Comparison of ENCODE assay signal across 9 cellular contexts in the genomic region with DNA sequence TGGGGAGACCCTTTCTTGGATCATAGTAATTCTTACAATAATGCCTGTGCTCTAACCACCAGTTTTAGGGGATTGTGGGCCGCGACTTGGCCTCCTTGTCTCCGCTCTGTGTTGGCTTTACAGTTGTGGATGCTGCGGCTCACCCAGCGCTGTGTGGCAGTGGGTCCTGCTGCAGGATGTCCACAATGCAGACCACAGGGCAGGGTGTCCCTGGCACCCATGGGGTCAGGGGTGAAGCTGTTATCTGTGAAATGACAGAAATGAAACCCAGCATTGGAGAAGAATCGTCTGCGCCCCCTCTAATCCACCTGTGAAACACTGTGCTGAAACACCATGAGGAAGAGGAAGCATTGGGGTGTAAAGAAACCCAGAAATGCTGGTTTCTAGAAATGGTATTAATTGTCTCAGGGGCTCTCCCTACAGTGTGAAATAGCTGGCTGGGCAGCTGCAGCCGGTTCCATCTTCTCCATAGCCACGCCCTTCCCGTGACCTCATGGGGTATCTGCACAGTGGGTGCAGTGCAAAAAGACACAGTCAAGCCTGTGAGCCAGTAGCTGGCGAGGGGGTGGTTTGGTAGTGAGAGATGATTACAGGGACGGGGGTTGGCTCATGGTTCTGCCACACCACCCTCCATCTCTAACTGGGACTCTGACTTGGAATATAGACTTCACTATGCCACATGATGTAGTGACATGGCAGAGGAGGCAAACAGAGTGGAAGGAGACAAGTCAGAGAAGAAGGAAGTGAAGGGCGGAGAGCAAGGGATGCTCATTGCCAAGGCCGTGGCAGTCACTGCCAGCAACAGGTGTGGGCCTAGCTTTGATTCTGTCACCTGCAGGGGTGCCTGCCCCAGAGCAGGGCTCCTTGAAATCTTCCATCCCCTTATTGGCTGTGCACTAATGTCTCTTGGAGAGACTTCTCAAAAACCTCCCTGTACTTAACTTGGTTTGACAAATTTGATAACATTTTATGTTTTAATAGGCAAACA. TPM values are rescaled to one million over a fixed set of nuclear protein-coding genes. Genes with fewer than 3 reads are reported as not detected.
DNase-seq lines count a peak whose midpoint lies in the region; ATAC-seq and TF ChIP-seq lines count a peak whose summit lies in the region.
"Had no signal": no experiment of that assay in that cellular context is flagged by ENCODE, and none has a peak within 500 bp of the region (broad histone marks: within the 10 kb centered on the region; RNA-seq: fewer than 3 reads in every experiment).

No MANE protein-coding gene starts in this region.

- H3K36me3 Mint-ChIP-seq in activated T-cell treated with anti-CD3 and anti-CD28 coated beads, Interleukin-2, amount 50 U/mL, for 4 hours (ENCODE audit: insufficient read depth), result peaks cover 11% of the 10 kb centered on the region
- no peaks in the 10 kb centered on the region for H3K36me3 Mint-ChIP-seq in mesothelial cell of epicardium

- peak; percentile 76 for DNase-seq in GM10248 (ENCODE audit: extremely low spot score)
- no peak for DNase-seq in IMR-90
- peak; percentile 49 for DNase-seq in activated T-cell treated with anti-CD3 and anti-CD28 coated beads, Interleukin-2, amount 50 U/mL, for 4 hours
- peak; percentile 62 for DNase-seq in stimulated activated CD4-positive, alpha-beta T cell treated with anti-CD3 and anti-CD28 coated beads, Interleukin-12 subunit alpha, Interleukin-12 subunit beta, amount 100 ng/mL, for 4 hours
- no peak for DNase-seq in mesothelial cell of epicardium (ENCODE audit: low spot score in 2 of 2, unreplicated experiment in 2 of 2)
- no peak for DNase-seq in NCI-H2081 treated with DMSO at 0.1 percent for 48 hours (lab: John Stamatoyannopoulos, UW)
- DNase-seq in AG20443 (ENCODE audit: low spot score), result no peak

- H3K4me3 Mint-ChIP-seq in activated T-cell treated with anti-CD3 and anti-CD28 coated beads, Interleukin-2, amount 50 U/mL, for 4 hours, result no peak overlapping the region
- no peak overlapping the region for H3K4me3 Mint-ChIP-seq in mesothelial cell of epicardium

- no peak overlapping the region for H3K27ac Mint-ChIP-seq in mesothelial cell of epicardium

- no peak overlapping the region for H2BK120ac ChIP-seq in IMR-90 (ENCODE audit: low read depth, low read length)

- H3K27ac ChIP-seq in IMR-90 (ENCODE audit: insufficient read depth, low read length), result no peak overlapping the region
- H3K27ac ChIP-seq: cardiac muscle cell had no signal

- no peak overlapping the region for H4K5ac ChIP-seq in IMR-90 (ENCODE audit: low read depth, low read length)

- peaks cover 42% of the 10 kb centered on the region for H3K9me1 ChIP-seq in IMR-90 (ENCODE audit: insufficient read depth, low read length)

- H3K4me3 ChIP-seq in IMR-90 (ENCODE audit: insufficient read depth, low read depth, low read length), result no peak overlapping the region
- H3K4me3 ChIP-seq: cardiac muscle cell had no signal

- no peaks in the 10 kb centered on the region for H3K27me3 Mint-ChIP-seq in activated T-cell treated with anti-CD3 and anti-CD28 coated beads, Interleukin-2, amount 50 U/mL, for 4 hours (ENCODE audit: low read depth)
- H3K27me3 Mint-ChIP-seq in mesothelial cell of epicardium (ENCODE audit: low read depth), result no peaks in the 10 kb centered on the region

- H3K56ac ChIP-seq in IMR-90 (ENCODE audit: extremely low read depth, insufficient read depth, low read length), result no peak overlapping the region

- H3K4me1 Mint-ChIP-seq in activated T-cell treated with anti-CD3 and anti-CD28 coated beads, Interleukin-2, amount 50 U/mL, for 4 hours (ENCODE audit: low read depth), result peaks cover 90% of the 10 kb centered on the region
- H3K4me1 Mint-ChIP-seq in mesothelial cell of epicardium, result peaks cover 8% of the 10 kb centered on the region

- no peak overlapping the region for H4K8ac ChIP-seq in IMR-90 (ENCODE audit: low read depth in 2 of 2, low read length in 2 of 2)

- peaks cover 30 to 91% of the 10 kb centered on the region in 2 experiments for H3K79me1 ChIP-seq in IMR-90 (ENCODE audit: low read depth in 1 of 2, low read length in 2 of 2)

- no peak overlapping the region for H3K18ac ChIP-seq in IMR-90 (ENCODE audit: low read depth, low read length)

- POLR2A ChIA-PET in GM10248 (lab: Yijun Ruan, JAX) (interaction anchor here (0.6 to 1.0 kb wide), 3 partner anchors 9 to 471 kb away, joined by 3 to 4 read pairs (median 4); no protein-coding TSS in a partner anchor), IMR-90 (lab: Charles Lee; ENCODE audit: unreplicated experiment) (no interaction called here)

- H3K14ac ChIP-seq in IMR-90 (replicated peaks; ENCODE audit: low read depth, low read length), result no peak overlapping the region

- intact Hi-C loops in IMR-90 (cut with micrococcal nuclease), result no loop called here

- WGBS in IMR-90 (ENCODE audit: extremely low coverage in 2 of 2, insufficient read length in 1 of 2), 2 experiments, result 100% methylated on average over 1 of the region's 14 CpGs; no CpG with 5 or more reads in 1 of the 2 experiments

- peak; percentile 53 for ATAC-seq in GM21447 (IDR thresholded peaks at IDR 0.05; ENCODE audit: unreplicated experiment)
- no peak for ATAC-seq in IMR-90 (ENCODE audit: low read depth)
- peak; percentile 71 to 76 for ATAC-seq in activated T-cell treated with anti-CD3 and anti-CD28 coated beads, Interleukin-2, amount 50 U/mL, for 4 hours

- H3K9me3 Mint-ChIP-seq in activated T-cell treated with anti-CD3 and anti-CD28 coated beads, Interleukin-2, amount 50 U/mL, for 4 hours, result no peaks in the 10 kb centered on the region
- H3K9me3 Mint-ChIP-seq in mesothelial cell of epicardium, result no peaks in the 10 kb centered on the region

- peaks cover 44% of the 10 kb centered on the region for H4K20me1 ChIP-seq in IMR-90 (ENCODE audit: insufficient read depth, low read length)

- no peak overlapping the region for H2BK15ac ChIP-seq in IMR-90 (ENCODE audit: low read depth, low read length)

- no peak overlapping the region for H2AFZ ChIP-seq in IMR-90 (replicated peaks; ENCODE audit: low read length, poor library complexity)

- in situ Hi-C loops in IMR-90 (cut with MboI; ENCODE audit: low sequenced_read_pairs), result no loop called here

- H3K23ac ChIP-seq in IMR-90 (ENCODE audit: low read depth, low read length), result no peak overlapping the region

- BruUV-seq in IMR-90 (replicated peaks; lab: Mats Ljungman, UMichigan), result no TSS peak

- no peak overlapping the region for H3K9ac ChIP-seq in IMR-90 (ENCODE audit: low read depth, low read length)

- dilution Hi-C loops in IMR-90 (cut with HindIII; ENCODE audit: low sequenced_read_pairs, unreplicated experiment), result no loop called here

- TF ChIP-seq CTCF in GM10248 (IDR thresholded peaks at IDR 0.05; ENCODE audit: control extremely low read depth, extremely low read depth, low read depth, missing control alignments), result no peak
- no peak for TF ChIP-seq CTCF in IMR-90 (conservative IDR thresholded peaks at IDR 0.05; ENCODE audit: low read depth, low read length)
- TF ChIP-seq CTCF in mesothelial cell of epicardium (IDR thresholded peaks at IDR 0.05; ENCODE audit: unreplicated experiment), result no peak

- H3K4me1 ChIP-seq in IMR-90 (ENCODE audit: control insufficient read depth, insufficient read depth, low read length), result peaks cover 25% of the 10 kb centered on the region

- no peaks in the 10 kb centered on the region for H3K36me3 ChIP-seq in IMR-90 (ENCODE audit: control insufficient read depth, insufficient read depth, low read length)
- H3K36me3 ChIP-seq: cardiac muscle cell had no signal

- no peak for TF ChIP-seq POLR2A in IMR-90 (IDR thresholded peaks at IDR 0.05; ENCODE audit: low read depth, low read length)

- peak overlapping the region; percentile 69; the same call in 1 of the 2 replicates for H2AK5ac ChIP-seq in IMR-90 (ENCODE audit: low read depth, low read length)

- TF ChIP-seq RAD21 in IMR-90 (IDR thresholded peaks at IDR 0.05; ENCODE audit: low read length), result no peak

- peak overlapping the region; percentile 23; the same call in 1 of the 2 replicates for H3K4ac ChIP-seq in IMR-90 (ENCODE audit: low read depth, low read length)

- no peak overlapping the region for H2BK5ac ChIP-seq in IMR-90 (ENCODE audit: low read depth, low read length, poor library complexity, severe bottlenecking)

- no peak overlapping the region for H4K91ac ChIP-seq in IMR-90 (ENCODE audit: insufficient read depth, low read depth, low read length)

- no peaks in the 10 kb centered on the region for H3K27me3 ChIP-seq in IMR-90 (ENCODE audit: control insufficient read depth, insufficient read depth, low read length)
- H3K27me3 ChIP-seq: cardiac muscle cell had no signal

- no peaks in the 10 kb centered on the region for H3K9me3 ChIP-seq in IMR-90 (ENCODE audit: control insufficient read depth, insufficient read depth, low read length)

- no peak overlapping the region for H2BK20ac ChIP-seq in IMR-90 (ENCODE audit: low read depth, low read length)

- no peak overlapping the region for H3K4me2 ChIP-seq in IMR-90 (ENCODE audit: low read depth, low read length)

- H2AK9ac ChIP-seq in IMR-90 (replicated peaks; ENCODE audit: low read depth, low read length, poor library complexity), result no peak overlapping the region

- CTCF ChIA-PET in GM10248 (lab: Yijun Ruan, JAX), result interaction anchor here (0.7 to 4.4 kb wide), 9 partner anchors 8 to 27 kb away, joined by 3 to 26 read pairs (median 4); no protein-coding TSS in a partner anchor
- CTCF ChIA-PET in IMR-90 (lab: Yijun Ruan, JAX), result no interaction called here

TF ChIP-seq in IMR-90, 13 proteins besides CTCF, POLR2A, EP300 and RAD21 (continues in another document):
- no peak for TF ChIP-seq NFE2L2 (IDR thresholded peaks at IDR 0.05; ENCODE audit: low read depth, low read length)
- TF ChIP-seq CEBPB (IDR thresholded peaks at IDR 0.05; ENCODE audit: low read depth, low read length), result no peak
- TF ChIP-seq CHD1 (IDR thresholded peaks at IDR 0.05; ENCODE audit: low read depth, low read length), result no peak
- TF ChIP-seq, protein P1, sequence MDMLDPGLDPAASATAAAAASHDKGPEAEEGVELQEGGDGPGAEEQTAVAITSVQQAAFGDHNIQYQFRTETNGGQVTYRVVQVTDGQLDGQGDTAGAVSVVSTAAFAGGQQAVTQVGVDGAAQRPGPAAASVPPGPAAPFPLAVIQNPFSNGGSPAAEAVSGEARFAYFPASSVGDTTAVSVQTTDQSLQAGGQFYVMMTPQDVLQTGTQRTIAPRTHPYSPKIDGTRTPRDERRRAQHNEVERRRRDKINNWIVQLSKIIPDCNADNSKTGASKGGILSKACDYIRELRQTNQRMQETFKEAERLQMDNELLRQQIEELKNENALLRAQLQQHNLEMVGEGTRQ (IDR thresholded peaks at IDR 0.05; ENCODE audit: low read depth, low read length), result no peak
- no peak for TF ChIP-seq MXI1 (IDR thresholded peaks at IDR 0.05; ENCODE audit: borderline replicate concordance, low read depth, low read length)
- no peak for TF ChIP-seq FOS (IDR thresholded peaks at IDR 0.05; ENCODE audit: low read depth, low read length)

RNA-seq across cellular contexts. Expression of gene INPP4A, which starts 16.2 kb away (rescaled TPM):
- total RNA-seq in IMR-90 (2012; rRNA removed) (22.8 and 27.1 TPM in 2 replicates), mesothelial cell of epicardium (37.3 to 40.7 TPM (median 37.3 TPM) in 3 replicates)
- polyA plus RNA-seq in IMR-90 (2012; rRNA removed), result 14.5 and 16.5 TPM in 2 replicates
- 7.8 and 12.4 TPM in 2 replicates for polyA plus RNA-seq in IMR-90 (2012; cell fraction: cytosol; rRNA removed)
- polyA plus RNA-seq in IMR-90 (2012; cell fraction: nucleus; rRNA removed; ENCODE audit: low replicate concordance), result 35.0 and 41.6 TPM in 2 replicates
- 10 to 100 TPM; 17.3 to 24.0 (median 17.3) TPM for total RNA-seq in activated T-cell treated with anti-CD3 and anti-CD28 coated beads, Interleukin-2, amount 50 U/mL, for 4 hours

Comparison
In these comparisons a context has a peak if more than half of its experiments do, and no peak if none do; other contexts are left out.
1. DNase-seq: peak in GM10248 (single experiment), activated T-cell treated with anti-CD3 and anti-CD28 coated beads, Interleukin-2, amount 50 U/mL, for 4 hours (single experiment) and stimulated activated CD4-positive, alpha-beta T cell treated with anti-CD3 and anti-CD28 coated beads, Interleukin-12 subunit alpha, Interleukin-12 subunit beta, amount 100 ng/mL, for 4 hours (single experiment); none in IMR-90 (single experiment), mesothelial cell of epicardium (0 of 2), NCI-H2081 treated with DMSO at 0.1 percent for 48 hours (single experiment) and AG20443 (single experiment).